In the genomic region with DNA sequence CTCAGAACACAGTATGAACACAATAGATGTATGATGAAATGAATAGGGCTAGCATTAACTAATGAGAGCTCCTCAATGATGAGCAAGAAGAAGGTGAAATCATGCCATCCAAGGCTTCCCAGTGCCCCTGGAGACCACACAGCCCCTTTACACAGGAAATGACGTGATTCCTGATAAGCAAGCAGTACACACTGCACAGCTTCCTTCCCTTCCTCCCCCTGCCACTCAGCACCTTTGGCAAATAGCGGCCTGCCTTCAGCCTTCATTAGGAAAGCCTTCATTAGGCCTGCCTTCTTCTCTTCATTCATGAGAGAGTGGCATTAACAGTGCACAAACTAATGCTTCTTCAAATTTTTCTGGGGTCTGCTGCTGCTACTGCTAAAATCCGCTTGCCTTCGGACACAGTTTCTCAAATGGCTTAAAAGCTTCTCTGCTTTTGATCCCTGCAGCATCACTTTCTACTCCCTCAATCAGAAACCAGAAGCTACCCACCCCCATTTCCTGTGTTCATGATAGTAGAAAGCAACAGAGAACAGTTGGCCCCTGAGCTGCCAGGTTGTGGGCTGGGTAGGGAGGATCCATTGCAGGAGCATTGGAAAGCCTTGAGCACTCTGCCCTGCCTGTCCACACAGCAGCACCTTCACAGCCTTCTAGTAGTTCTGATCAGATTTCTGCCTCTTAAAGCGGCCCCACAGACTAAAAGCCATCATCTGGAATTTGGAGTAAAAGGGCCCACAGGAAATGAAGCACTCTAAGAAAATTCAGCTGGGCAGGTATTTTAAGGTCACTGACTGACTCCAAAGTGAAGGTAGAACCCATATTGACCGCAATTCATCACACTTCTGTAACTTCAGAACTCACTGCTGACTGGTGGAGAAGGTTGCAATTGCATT, we compare ENCODE assay signal across 9 cellular contexts.
DNase-seq lines count a peak whose midpoint lies in the region; ATAC-seq and TF ChIP-seq lines count a peak whose summit lies in the region.
"Had no signal": no experiment of that assay in that cellular context is flagged by ENCODE, and none has a peak within 500 bp of the region (broad histone marks: within the 10 kb centered on the region; RNA-seq: fewer than 3 reads in every experiment).

No MANE protein-coding gene starts in this region.

- no peaks in the 10 kb centered on the region for H3K9me3 Mint-ChIP-seq in activated CD4-positive, alpha-beta T cell treated with anti-CD3 and anti-CD28 coated beads, Interleukin-2, amount 10 ng/mL, durations not matched to agents 24 days and 14 days
- H3K9me3 Mint-ChIP-seq: dendritic cell treated with granulocyte-macrophage colony-stimulating factor and Interleukin-4, amounts not matched to agents 40 ng/mL and 50 ng/mL, for 4 days had no signal

- intact Hi-C loops in activated CD4-positive, alpha-beta T cell treated with anti-CD3 and anti-CD28 coated beads, Interleukin-2, amount 10 ng/mL, durations not matched to agents 24 days and 14 days (cut with micrococcal nuclease) = loop anchor here (1.0 kb wide), 1 partner anchor 9 kb away; no protein-coding TSS in a partner anchor
- intact Hi-C loops in left colon (cut with DNase I, micrococcal nuclease) = no loop called here

- peak; percentile 88 for DNase-seq in activated CD4-positive, alpha-beta T cell treated with anti-CD3 and anti-CD28 coated beads, Interleukin-2, amount 10 ng/mL, durations not matched to agents 24 days and 14 days
- DNase-seq in left colon (no peak), DMS53 (lab: John Stamatoyannopoulos, UW) (no peak), DMS79 treated with DMSO at 0.1 percent for 48 hours (lab: John Stamatoyannopoulos, UW) (no peak), epidermal melanocyte (ENCODE audit: insufficient read length, low spot score) (no peak)

- H3K27me3 Mint-ChIP-seq in activated CD4-positive, alpha-beta T cell treated with anti-CD3 and anti-CD28 coated beads, Interleukin-2, amount 10 ng/mL, durations not matched to agents 24 days and 14 days = peaks cover 3% of the 10 kb centered on the region
- H3K27me3 Mint-ChIP-seq: dendritic cell treated with granulocyte-macrophage colony-stimulating factor and Interleukin-4, amounts not matched to agents 40 ng/mL and 50 ng/mL, for 4 days had no signal

- TF ChIP-seq CTCF in 22Rv1 (IDR thresholded peaks at IDR 0.05) = no peak

- ATAC-seq in GM19023 (IDR thresholded peaks at IDR 0.05; ENCODE audit: unreplicated experiment) (peak; percentile 69), HG03097 (IDR thresholded peaks at IDR 0.05; ENCODE audit: low FRiP score, unreplicated experiment) (peak; percentile 67), left colon (peak; percentile 19)

- H3K4me1 Mint-ChIP-seq in activated CD4-positive, alpha-beta T cell treated with anti-CD3 and anti-CD28 coated beads, Interleukin-2, amount 10 ng/mL, durations not matched to agents 24 days and 14 days = peaks cover 34% of the 10 kb centered on the region

- peak overlapping the region; percentile 91 for H3K27ac Mint-ChIP-seq in activated CD4-positive, alpha-beta T cell treated with anti-CD3 and anti-CD28 coated beads, Interleukin-2, amount 10 ng/mL, durations not matched to agents 24 days and 14 days
- H3K27ac Mint-ChIP-seq: dendritic cell treated with granulocyte-macrophage colony-stimulating factor and Interleukin-4, amounts not matched to agents 40 ng/mL and 50 ng/mL, for 4 days had no signal

- H3K36me3 Mint-ChIP-seq in activated CD4-positive, alpha-beta T cell treated with anti-CD3 and anti-CD28 coated beads, Interleukin-2, amount 10 ng/mL, durations not matched to agents 24 days and 14 days (ENCODE audit: low read depth) = no peaks in the 10 kb centered on the region

- peak overlapping the region; percentile 77 for H3K4me3 Mint-ChIP-seq in activated CD4-positive, alpha-beta T cell treated with anti-CD3 and anti-CD28 coated beads, Interleukin-2, amount 10 ng/mL, durations not matched to agents 24 days and 14 days
- H3K4me3 Mint-ChIP-seq: dendritic cell treated with granulocyte-macrophage colony-stimulating factor and Interleukin-4, amounts not matched to agents 40 ng/mL and 50 ng/mL, for 4 days had no signal

- H3K27ac ChIP-seq in 22Rv1 = peak overlapping the region; percentile 58; the same call in 1 of the 2 replicates

Comparison
In these comparisons a context has a peak if more than half of its experiments do, and no peak if none do; other contexts are left out.
1. ATAC-seq: peak in every context shown above with its lines; median percentile 69 in GM19023; 67 in HG03097; 19 in left colon.